ENCODE assay signal across 10 cellular contexts in genomic region chr15:72171981-72172380, GRCh38. TPM values are rescaled to one million over a fixed set of nuclear protein-coding genes. Genes with fewer than 3 reads are reported as not detected.
"Had no signal": no experiment of that assay in that cellular context is flagged by ENCODE, and none has a peak within 500 bp of the region (broad histone marks: within the 10 kb centered on the region; RNA-seq: fewer than 3 reads in every experiment).

No MANE protein-coding gene starts in this region.

RNA-seq across cellular contexts. Expression of gene GRAMD2A, which starts 25.6 kb away (rescaled TPM):
- total RNA-seq: activated CD4-positive, alpha-beta memory T cell treated with anti-CD3 and anti-CD28 coated beads for 36 hours; activated CD8-positive, alpha-beta memory T cell treated with anti-CD3 and anti-CD28 coated beads for 36 hours; activated CD8-positive, alpha-beta memory T cell treated with anti-CD3 and anti-CD28 coated beads, Interleukin-2, amount 10 ng/mL, durations not matched to agents 7 days and 5 days; activated naive CD4-positive, alpha-beta T cell treated with anti-CD3 and anti-CD28 coated beads for 36 hours; activated naive CD8-positive, alpha-beta T cell treated with anti-CD3 and anti-CD28 coated beads for 36 hours; activated T-helper 2 cell treated with anti-CD3 and anti-CD28 coated beads, Interferon-gamma antibody, Interleukin-2, Interleukin-4, amounts not matched to agents 10 μg/mL and 5 μg/mL and 100 μg/mL, durations not matched to agents 14 hours and 24 hours and 36 hours; ascending aorta; gastrocnemius medialis; T-helper 17 cell had no signal
- polyA plus RNA-seq: cardiac muscle cell had no signal
